ENCODE assay signal across 5 cellular contexts in genomic region chr6:12271594-12271993, GRCh38. TPM values are rescaled to one million over a fixed set of nuclear protein-coding genes. Genes with fewer than 3 reads are reported as not detected.
"Had no signal": no experiment of that assay in that cellular context is flagged by ENCODE, and none has a peak within 500 bp of the region (broad histone marks: within the 10 kb centered on the region; RNA-seq: fewer than 3 reads in every experiment).

No MANE protein-coding gene starts in this region.

- H3K27ac Mint-ChIP-seq: GM23338, H9 had no signal

- H3K4me2 ChIP-seq: GM23338 had no signal

- H3K4me3 Mint-ChIP-seq: GM23338, H9 had no signal

- DNase-seq: H9, HCEC 1CT, KG1 had no signal

- H3K4me1 Mint-ChIP-seq: GM23338, H9 had no signal

- H3K4me3 ChIP-seq: GM23338 had no signal

- ATAC-seq: GM23338 had no signal

- H2AFZ ChIP-seq: GM23338 had no signal

RNA-seq across cellular contexts. Expression of gene EDN1, which starts 18.6 kb away (rescaled TPM):
- polyA plus RNA-seq: IgD-negative memory B cell had no signal
